39 cellular contexts compared by ENCODE assay signal in genomic region chr2:170774074-170774473, GRCh38. TPM values are rescaled to one million over a fixed set of nuclear protein-coding genes. Genes with fewer than 3 reads are reported as not detected.
"Had no signal": no experiment of that assay in that cellular context is flagged by ENCODE, and none has a peak within 500 bp of the region (broad histone marks: within the 10 kb centered on the region; RNA-seq: fewer than 3 reads in every experiment).

No MANE protein-coding gene starts in this region.

- H3K27ac ChIP-seq: adrenal gland, body of pancreas, brain microvascular endothelial cell, breast epithelium, WERI-Rb-1 had no signal

- H3K9me3 Mint-ChIP-seq: activated CD4-positive, alpha-beta memory T cell treated with anti-CD3 and anti-CD28 coated beads, Interleukin-2, amount 10 ng/mL, durations not matched to agents 7 days and 5 days; activated CD4-positive, alpha-beta T cell treated with anti-CD3 and anti-CD28 coated beads, Interleukin-2, amount 10 ng/mL, durations not matched to agents 7 days and 5 days; activated naive CD4-positive, alpha-beta T cell treated with anti-CD3 and anti-CD28 coated beads for 36 hours; activated naive CD4-positive, alpha-beta T cell treated with anti-CD3 and anti-CD28 coated beads, Interleukin-2, amount 50 U/mL, for 72 hours; activated naive CD8-positive, alpha-beta T cell treated with anti-CD3 and anti-CD28 coated beads for 36 hours; activated T-cell treated with anti-CD3 and anti-CD28 coated beads, Interleukin-2, amount 50 U/mL, for 24 hours; activated T-cell treated with anti-CD3 and anti-CD28 coated beads, Interleukin-2, amount 50 U/mL, for 72 hours; activated T-helper 1 cell treated with anti-CD3 and anti-CD28 coated beads, Interleukin-12 subunit alpha, Interleukin-12 subunit beta, Interleukin-2, Interleukin-4 antibody, amounts not matched to agents 30 ng/mL and 10 ng/mL and 1 ng/mL, durations not matched to agents 14 hours and 24 hours and 36 hours; activated T-helper 17 cell treated with anti-CD3 and anti-CD28 coated beads, Interleukin-2, amount 50 U/mL, for 72 hours; T-helper 1 cell treated with Interleukin-12 subunit alpha and Interleukin-12 subunit beta and Interleukin-4 antibody, amounts not matched to agents 30 μg/mL and 1 μg/mL, for 36 hours; T-helper 2 cell treated with Interferon-gamma antibody and Interleukin-4, amounts not matched to agents 5 μg/mL and 100 μg/mL, for 36 hours; WTC11 had no signal

- DNase-seq: activated CD4-positive, alpha-beta memory T cell treated with anti-CD3 and anti-CD28 coated beads, Interleukin-2, amount 10 ng/mL, durations not matched to agents 7 days and 5 days; activated CD4-positive, alpha-beta T cell treated with anti-CD3 and anti-CD28 coated beads for 1 hour; activated CD4-positive, alpha-beta T cell treated with anti-CD3 and anti-CD28 coated beads for 36 hours; activated CD4-positive, alpha-beta T cell treated with anti-CD3 and anti-CD28 coated beads for 48 hours; activated CD4-positive, alpha-beta T cell treated with anti-CD3 and anti-CD28 coated beads, Interleukin-2, amount 10 ng/mL, durations not matched to agents 7 days and 5 days; activated CD4-positive, alpha-beta T cell treated with anti-CD3 and anti-CD28 coated beads, Interleukin-2, amount 50 U/mL, for 48 hours; activated CD4-positive, CD25-positive, alpha-beta regulatory T cell; activated CD8-positive, alpha-beta memory T cell treated with anti-CD3 and anti-CD28 coated beads for 24 hours; activated CD8-positive, alpha-beta memory T cell treated with anti-CD3 and anti-CD28 coated beads, Interleukin-2, amount 10 ng/mL, durations not matched to agents 7 days and 5 days; activated CD8-positive, alpha-beta memory T cell treated with anti-CD3 and anti-CD28 coated beads, Interleukin-2, amount 50 U/mL, for 48 hours; activated CD8-positive, alpha-beta T cell treated with anti-CD3 and anti-CD28 coated beads, Interleukin-2, amount 10 ng/mL, durations not matched to agents 7 days and 5 days; activated effector memory CD4-positive, alpha-beta T cell treated with anti-CD3 and anti-CD28 coated beads, Interleukin-2, amount 50 U/mL, for 16 hours; activated gamma-delta T cell treated with Interleukin-2 at 50 U/mL for 16 hours; activated naive CD4-positive, alpha-beta T cell; activated naive CD4-positive, alpha-beta T cell treated with anti-CD3 and anti-CD28 coated beads for 36 hours; activated naive CD4-positive, alpha-beta T cell treated with anti-CD3 and anti-CD28 coated beads, Interleukin-2, amount 50 U/mL, for 16 hours; activated naive CD8-positive, alpha-beta T cell treated with anti-CD3 and anti-CD28 coated beads for 36 hours; activated T-cell treated with anti-CD3 and anti-CD28 coated beads, Interleukin-2, amount 50 U/mL, for 24 hours; activated T-cell treated with anti-CD3 and anti-CD28 coated beads, Interleukin-2, amount 50 U/mL, for 72 hours; adrenal gland; amniotic stem cell; aorta; body of pancreas; brain microvascular endothelial cell; central memory CD4-positive, alpha-beta T cell; T-helper 1 cell; T-helper 2 cell; T-helper 9 cell; WERI-Rb-1 had no signal

- H3K36me3 Mint-ChIP-seq: activated naive CD4-positive, alpha-beta T cell treated with anti-CD3 and anti-CD28 coated beads, Interleukin-2, amount 50 U/mL, for 72 hours; activated naive CD8-positive, alpha-beta T cell treated with anti-CD3 and anti-CD28 coated beads for 36 hours; WTC11 had no signal

- H3K36me3 ChIP-seq: adrenal gland, brain microvascular endothelial cell, breast epithelium, WERI-Rb-1 had no signal

- H3K27me3 ChIP-seq: adrenal gland, body of pancreas, breast epithelium had no signal

- H3K4me1 ChIP-seq: breast epithelium had no signal

- FAIRE-seq: astrocyte had no signal

- H3K4me1 Mint-ChIP-seq: activated T-helper 17 cell treated with anti-CD3 and anti-CD28 coated beads, Interleukin-2, amount 50 U/mL, for 72 hours had no signal

- H3K9me3 ChIP-seq: adrenal gland, body of pancreas, breast epithelium had no signal

- H3K4me3 ChIP-seq: adrenal gland, body of pancreas, breast epithelium had no signal

- H3K27ac Mint-ChIP-seq: activated CD4-positive, alpha-beta memory T cell treated with anti-CD3 and anti-CD28 coated beads, Interleukin-2, amount 10 ng/mL, durations not matched to agents 7 days and 5 days; activated CD4-positive, alpha-beta T cell treated with anti-CD3 and anti-CD28 coated beads for 36 hours; activated CD4-positive, alpha-beta T cell treated with anti-CD3 and anti-CD28 coated beads, Interleukin-2, amount 10 ng/mL, durations not matched to agents 7 days and 5 days; activated CD8-positive, alpha-beta memory T cell treated with anti-CD3 and anti-CD28 coated beads, Interleukin-2, amount 10 ng/mL, durations not matched to agents 7 days and 5 days; activated CD8-positive, alpha-beta T cell treated with anti-CD3 and anti-CD28 coated beads, Interleukin-2, amount 10 ng/mL, durations not matched to agents 7 days and 5 days; activated naive CD4-positive, alpha-beta T cell treated with anti-CD3 and anti-CD28 coated beads for 36 hours; activated naive CD4-positive, alpha-beta T cell treated with anti-CD3 and anti-CD28 coated beads, Interleukin-2, amount 50 U/mL, for 72 hours; activated naive CD8-positive, alpha-beta T cell treated with anti-CD3 and anti-CD28 coated beads for 36 hours; activated T-cell treated with anti-CD3 and anti-CD28 coated beads, Interleukin-2, amount 50 U/mL, for 24 hours; activated T-cell treated with anti-CD3 and anti-CD28 coated beads, Interleukin-2, amount 50 U/mL, for 72 hours; activated T-helper 1 cell treated with anti-CD3 and anti-CD28 coated beads, Interleukin-12 subunit alpha, Interleukin-12 subunit beta, Interleukin-2, Interleukin-4 antibody, amounts not matched to agents 30 ng/mL and 10 ng/mL and 1 ng/mL, durations not matched to agents 14 hours and 24 hours and 36 hours; activated T-helper 17 cell treated with anti-CD3 and anti-CD28 coated beads, Interleukin-2, amount 50 U/mL, for 72 hours; T-helper 1 cell treated with Interleukin-12 subunit alpha and Interleukin-12 subunit beta and Interleukin-4 antibody, amounts not matched to agents 30 μg/mL and 1 μg/mL, for 36 hours; T-helper 2 cell treated with Interferon-gamma antibody and Interleukin-4, amounts not matched to agents 5 μg/mL and 100 μg/mL, for 36 hours; WTC11 had no signal

- H3K4me3 Mint-ChIP-seq: activated CD4-positive, alpha-beta memory T cell treated with anti-CD3 and anti-CD28 coated beads, Interleukin-2, amount 10 ng/mL, durations not matched to agents 7 days and 5 days; activated CD4-positive, alpha-beta T cell treated with anti-CD3 and anti-CD28 coated beads for 36 hours; activated CD4-positive, alpha-beta T cell treated with anti-CD3 and anti-CD28 coated beads, Interleukin-2, amount 10 ng/mL, durations not matched to agents 7 days and 5 days; activated CD8-positive, alpha-beta memory T cell treated with anti-CD3 and anti-CD28 coated beads, Interleukin-2, amount 10 ng/mL, durations not matched to agents 7 days and 5 days; activated CD8-positive, alpha-beta T cell treated with anti-CD3 and anti-CD28 coated beads, Interleukin-2, amount 10 ng/mL, durations not matched to agents 7 days and 5 days; activated naive CD4-positive, alpha-beta T cell treated with anti-CD3 and anti-CD28 coated beads for 36 hours; activated naive CD8-positive, alpha-beta T cell treated with anti-CD3 and anti-CD28 coated beads for 36 hours; activated T-cell treated with anti-CD3 and anti-CD28 coated beads, Interleukin-2, amount 50 U/mL, for 24 hours; activated T-cell treated with anti-CD3 and anti-CD28 coated beads, Interleukin-2, amount 50 U/mL, for 72 hours; activated T-helper 1 cell treated with anti-CD3 and anti-CD28 coated beads, Interleukin-12 subunit alpha, Interleukin-12 subunit beta, Interleukin-2, Interleukin-4 antibody, amounts not matched to agents 30 ng/mL and 10 ng/mL and 1 ng/mL, durations not matched to agents 14 hours and 24 hours and 36 hours; activated T-helper 17 cell treated with anti-CD3 and anti-CD28 coated beads, Interleukin-2, amount 50 U/mL, for 72 hours; T-helper 1 cell treated with Interleukin-12 subunit alpha and Interleukin-12 subunit beta and Interleukin-4 antibody, amounts not matched to agents 30 μg/mL and 1 μg/mL, for 36 hours; T-helper 2 cell treated with Interferon-gamma antibody and Interleukin-4, amounts not matched to agents 5 μg/mL and 100 μg/mL, for 36 hours; WTC11 had no signal

- ATAC-seq: activated CD4-positive, alpha-beta T cell treated with anti-CD3 and anti-CD28 coated beads for 36 hours; activated CD4-positive, CD25-positive, alpha-beta regulatory T cell treated with anti-CD3 and anti-CD28 coated beads, Interleukin-2, amount 50 U/mL, for 24 hours; activated CD8-positive, alpha-beta memory T cell treated with anti-CD3 and anti-CD28 coated beads, Interleukin-2, amount 10 ng/mL, durations not matched to agents 7 days and 5 days; activated CD8-positive, alpha-beta T cell treated with anti-CD3 and anti-CD28 coated beads, Interleukin-2, amount 10 ng/mL, durations not matched to agents 7 days and 5 days; activated naive CD4-positive, alpha-beta T cell treated with anti-CD3 and anti-CD28 coated beads, Interleukin-2, amount 50 U/mL, for 72 hours; activated T-cell treated with anti-CD3 and anti-CD28 coated beads, Interleukin-2, amount 50 U/mL, for 72 hours; activated T-helper 17 cell treated with anti-CD3 and anti-CD28 coated beads, Interleukin-2, amount 50 U/mL, for 72 hours; body of pancreas; WTC11 had no signal

RNA-seq across cellular contexts. Expression of gene ERICH2, which starts 3.9 kb away (rescaled TPM):
- total RNA-seq: activated CD4-positive, alpha-beta memory T cell treated with anti-CD3 and anti-CD28 coated beads, Interleukin-2, amount 10 ng/mL, durations not matched to agents 7 days and 5 days; activated CD4-positive, alpha-beta T cell treated with anti-CD3 and anti-CD28 coated beads for 36 hours; activated CD4-positive, alpha-beta T cell treated with anti-CD3 and anti-CD28 coated beads, Interleukin-2, amount 10 ng/mL, durations not matched to agents 7 days and 5 days; activated CD8-positive, alpha-beta memory T cell treated with anti-CD3 and anti-CD28 coated beads, Interleukin-2, amount 10 ng/mL, durations not matched to agents 7 days and 5 days; activated CD8-positive, alpha-beta T cell treated with anti-CD3 and anti-CD28 coated beads, Interleukin-2, amount 10 ng/mL, durations not matched to agents 7 days and 5 days; activated naive CD4-positive, alpha-beta T cell treated with anti-CD3 and anti-CD28 coated beads for 36 hours; activated naive CD4-positive, alpha-beta T cell treated with anti-CD3 and anti-CD28 coated beads, Interleukin-2, amount 50 U/mL, for 72 hours; activated T-helper 1 cell treated with anti-CD3 and anti-CD28 coated beads, Interleukin-12 subunit alpha, Interleukin-12 subunit beta, Interleukin-2, Interleukin-4 antibody, amounts not matched to agents 30 ng/mL and 10 ng/mL and 1 ng/mL, durations not matched to agents 14 hours and 24 hours and 36 hours; activated T-helper 17 cell treated with anti-CD3 and anti-CD28 coated beads, Interleukin-2, amount 50 U/mL, for 72 hours; body of pancreas; cerebellum had no signal

RNA-seq across cellular contexts. Expression of gene GAD1, which starts 42.6 kb away (rescaled TPM):
- total RNA-seq: body of pancreas had no signal

RNA-seq across cellular contexts. Expression of gene SP5, which starts 58.9 kb away (rescaled TPM):
- total RNA-seq: activated CD4-positive, alpha-beta memory T cell treated with anti-CD3 and anti-CD28 coated beads, Interleukin-2, amount 10 ng/mL, durations not matched to agents 7 days and 5 days; activated CD4-positive, alpha-beta T cell treated with anti-CD3 and anti-CD28 coated beads, Interleukin-2, amount 10 ng/mL, durations not matched to agents 7 days and 5 days; activated CD8-positive, alpha-beta memory T cell treated with anti-CD3 and anti-CD28 coated beads, Interleukin-2, amount 10 ng/mL, durations not matched to agents 7 days and 5 days; activated CD8-positive, alpha-beta T cell treated with anti-CD3 and anti-CD28 coated beads, Interleukin-2, amount 10 ng/mL, durations not matched to agents 7 days and 5 days; activated naive CD4-positive, alpha-beta T cell treated with anti-CD3 and anti-CD28 coated beads for 36 hours; activated naive CD8-positive, alpha-beta T cell treated with anti-CD3 and anti-CD28 coated beads for 36 hours; activated T-helper 1 cell treated with anti-CD3 and anti-CD28 coated beads, Interleukin-12 subunit alpha, Interleukin-12 subunit beta, Interleukin-2, Interleukin-4 antibody, amounts not matched to agents 30 ng/mL and 10 ng/mL and 1 ng/mL, durations not matched to agents 14 hours and 24 hours and 36 hours had no signal
- polyA plus RNA-seq: aorta had no signal
